18 cellular contexts compared by ENCODE assay signal in the genomic region with DNA sequence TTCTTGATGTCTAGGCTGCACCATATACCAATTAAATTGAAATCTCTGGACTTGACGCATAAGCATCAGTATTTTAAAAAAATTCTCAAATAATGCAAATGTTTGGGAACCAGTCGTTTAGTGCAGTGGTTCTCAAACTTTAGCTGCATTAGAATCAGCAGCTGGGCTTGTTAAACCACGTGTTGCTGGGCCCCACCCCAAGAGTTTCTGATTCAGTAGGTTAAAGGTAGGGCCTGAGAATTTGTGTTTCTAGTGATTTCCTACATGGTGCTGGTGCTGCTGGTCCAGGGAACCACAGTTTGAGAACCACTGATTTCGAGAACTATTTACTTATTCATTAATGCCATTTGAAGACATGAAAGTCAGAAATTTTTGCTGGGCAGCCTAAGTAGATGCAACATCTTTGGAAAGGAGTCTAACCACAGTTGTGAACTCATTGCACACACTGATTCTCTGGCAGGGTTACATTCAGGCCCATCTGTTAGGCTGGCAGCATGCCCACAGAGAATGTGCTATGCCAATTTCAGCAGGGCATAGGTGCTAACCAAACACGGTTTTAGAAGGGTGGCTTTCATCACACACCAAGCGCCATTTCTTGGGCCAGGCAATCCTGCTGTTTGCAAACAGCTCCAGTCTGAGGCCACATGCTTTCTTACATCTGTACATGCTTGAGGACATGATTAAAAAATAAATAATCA. TPM values are rescaled to one million over a fixed set of nuclear protein-coding genes. Genes with fewer than 3 reads are reported as not detected.
A peak's percentile ranks its signal among the peaks of the same experiment; 100 is the strongest.
DNase-seq lines count a peak whose midpoint lies in the region; ATAC-seq and TF ChIP-seq lines count a peak whose summit lies in the region.
"Had no signal": no experiment of that assay in that cellular context is flagged by ENCODE, and none has a peak within 500 bp of the region (broad histone marks: within the 10 kb centered on the region; RNA-seq: fewer than 3 reads in every experiment).

No MANE protein-coding gene starts in this region.

- H3K36me3 Mint-ChIP-seq in naive thymus-derived CD4-positive, alpha-beta T cell = no peaks in the 10 kb centered on the region

- H3K27ac ChIP-seq in naive thymus-derived CD4-positive, alpha-beta T cell (ENCODE audit: low read depth, low read length) = no peak overlapping the region
- H3K27ac ChIP-seq in esophagus squamous epithelium = no peak overlapping the region
- H3K27ac ChIP-seq: cardiac muscle cell had no signal

- no peaks in the 10 kb centered on the region for H3K9me3 ChIP-seq in naive thymus-derived CD4-positive, alpha-beta T cell (ENCODE audit: control insufficient read depth in 2 of 3, low read length in 3 of 3)
- H3K9me3 ChIP-seq in esophagus squamous epithelium = no peaks in the 10 kb centered on the region

- peaks cover 0 to 3% of the 10 kb centered on the region in 2 donors for H3K27me3 ChIP-seq in naive thymus-derived CD4-positive, alpha-beta T cell (ENCODE audit: control insufficient read depth in 2 of 2, insufficient read depth in 2 of 2, low read length in 2 of 2)
- peaks cover 0 to 4% (median 0%) of the 10 kb centered on the region in 4 donors for H3K27me3 ChIP-seq in esophagus squamous epithelium
- H3K27me3 ChIP-seq: cardiac muscle cell had no signal

- TF ChIP-seq CTCF in esophagus squamous epithelium (IDR thresholded peaks at IDR 0.05) = no peak

- H3K4me1 Mint-ChIP-seq in naive thymus-derived CD4-positive, alpha-beta T cell = peaks cover 0 to 6% (median 4%) of the 10 kb centered on the region in 7 donors
- H3K4me1 Mint-ChIP-seq: activated CD4-positive, alpha-beta memory T cell treated with anti-CD3 and anti-CD28 coated beads, Interleukin-2, amount 10 ng/mL, durations not matched to agents 7 days and 5 days had no signal

- TF ChIP-seq POLR2A in esophagus squamous epithelium (IDR thresholded peaks at IDR 0.05) = no peak

- no peak overlapping the region for H3K4me3 Mint-ChIP-seq in naive thymus-derived CD4-positive, alpha-beta T cell
- H3K4me3 Mint-ChIP-seq: activated CD4-positive, alpha-beta memory T cell treated with anti-CD3 and anti-CD28 coated beads, Interleukin-2, amount 10 ng/mL, durations not matched to agents 7 days and 5 days; B cell had no signal

- H3K9me3 Mint-ChIP-seq in naive thymus-derived CD4-positive, alpha-beta T cell = no peaks in the 10 kb centered on the region
- H3K9me3 Mint-ChIP-seq: activated CD4-positive, alpha-beta memory T cell treated with anti-CD3 and anti-CD28 coated beads, Interleukin-2, amount 10 ng/mL, durations not matched to agents 7 days and 5 days had no signal

- peaks cover 5 to 42% (median 7%) of the 10 kb centered on the region in 5 donors for H3K27me3 Mint-ChIP-seq in naive thymus-derived CD4-positive, alpha-beta T cell

- intact Hi-C loops in naive thymus-derived CD4-positive, alpha-beta T cell (cut with micrococcal nuclease) = loop anchor here in 1 of 2 donors (5.0 kb wide), 1 partner anchor 96 kb away; no protein-coding TSS in a partner anchor
- intact Hi-C loops in esophagus squamous epithelium (cut with DNase I) = no loop called here

- ATAC-seq in naive thymus-derived CD4-positive, alpha-beta T cell = peak; percentile 67
- ATAC-seq in GM19351 (IDR thresholded peaks at IDR 0.05; ENCODE audit: unreplicated experiment) = no peak
- ATAC-seq in HG03442 (IDR thresholded peaks at IDR 0.05; ENCODE audit: unreplicated experiment) = no peak
- ATAC-seq: stimulated activated naive CD8-positive, alpha-beta T cell treated with anti-CD3 and anti-CD28 coated beads, Interleukin-15, Interleukin-2, amounts not matched to agents 100 U/mL and 50 U/mL, for 24 hours had no signal

- no peak overlapping the region for H3K27ac Mint-ChIP-seq in naive thymus-derived CD4-positive, alpha-beta T cell
- H3K27ac Mint-ChIP-seq: activated CD4-positive, alpha-beta memory T cell treated with anti-CD3 and anti-CD28 coated beads, Interleukin-2, amount 10 ng/mL, durations not matched to agents 7 days and 5 days; B cell had no signal

- no peak overlapping the region for H3K4me3 ChIP-seq in naive thymus-derived CD4-positive, alpha-beta T cell (ENCODE audit: low read length)
- no peak overlapping the region for H3K4me3 ChIP-seq in esophagus squamous epithelium
- H3K4me3 ChIP-seq: cardiac muscle cell had no signal

- no peaks in the 10 kb centered on the region for H3K36me3 ChIP-seq in naive thymus-derived CD4-positive, alpha-beta T cell (ENCODE audit: control insufficient read depth in 2 of 3, insufficient read depth in 3 of 3, low read length in 3 of 3)
- H3K36me3 ChIP-seq in esophagus squamous epithelium = no peaks in the 10 kb centered on the region
- H3K36me3 ChIP-seq: cardiac muscle cell had no signal

- POLR2A ChIA-PET in naive thymus-derived CD4-positive, alpha-beta T cell (lab: Charles Lee) = no interaction called here

- peak; percentile 49 for DNase-seq in DMS79 (lab: John Stamatoyannopoulos, UW)
- DNase-seq in NCI-H2081 (lab: John Stamatoyannopoulos, UW) = peak; percentile 86 to 98
- DNase-seq in cerebellar cortex (ENCODE audit: low spot score) = peak; percentile 96
- no peak for DNase-seq in naive thymus-derived CD4-positive, alpha-beta T cell
- DNase-seq in esophagus squamous epithelium (lab: John Stamatoyannopoulos, UW) = no peak
- DNase-seq in amniotic stem cell (lab: John Stamatoyannopoulos, UW) = no peak
- DNase-seq: activated CD4-positive, alpha-beta memory T cell treated with anti-CD3 and anti-CD28 coated beads, Interleukin-2, amount 10 ng/mL, durations not matched to agents 7 days and 5 days; activated naive CD4-positive, alpha-beta T cell; GDM1; IMR-90; midbrain; NCI-H226; stimulated activated CD4-positive, alpha-beta T cell treated with anti-CD3 and anti-CD28 coated beads, Interleukin-4, amount 100 ng/mL, for 4 hours; stimulated activated naive CD8-positive, alpha-beta T cell treated with anti-CD3 and anti-CD28 coated beads, Interleukin-15, Interleukin-2, amounts not matched to agents 100 U/mL and 50 U/mL, for 24 hours had no signal

- no peaks in the 10 kb centered on the region for H3K4me1 ChIP-seq in naive thymus-derived CD4-positive, alpha-beta T cell (ENCODE audit: control insufficient read depth in 2 of 2, insufficient read depth in 2 of 2, low read length in 2 of 2)
- no peaks in the 10 kb centered on the region for H3K4me1 ChIP-seq in esophagus squamous epithelium

- CTCF ChIA-PET in naive thymus-derived CD4-positive, alpha-beta T cell (lab: Charles Lee) = no interaction called here

- 63 to 71% methylated on average over 6 of the region's 6 CpGs for WGBS in esophagus squamous epithelium, 2 donors

RNA-seq across cellular contexts. Expression of a gene that starts 26.4 kb away (rescaled TPM):
- 100 to 1,000 TPM in 1 of 5 experiments, 10 to 100 TPM in 4; 70.3 to 220 (median 77.6) TPM for total RNA-seq in naive thymus-derived CD4-positive, alpha-beta T cell
- polyA plus RNA-seq in naive thymus-derived CD4-positive, alpha-beta T cell = 100 to 1,000 TPM; 342 to 441 TPM
- 100 to 1,000 TPM; 145 to 385 (median 276) TPM for total RNA-seq in esophagus squamous epithelium

RNA-seq across cellular contexts. Expression of a gene that starts 39.9 kb away (rescaled TPM):
- 10 to 100 TPM; 40.5 to 67.2 (median 58.7) TPM for total RNA-seq in naive thymus-derived CD4-positive, alpha-beta T cell
- 10 to 100 TPM; 29.6 to 61.7 TPM for polyA plus RNA-seq in naive thymus-derived CD4-positive, alpha-beta T cell
- 10 to 100 TPM in 3 of 4 donors, 1 to 10 TPM in 1; 9.9 to 40.1 (median 18.0) TPM for total RNA-seq in esophagus squamous epithelium

Comparison
In these comparisons a context has a peak if more than half of its experiments do, and no peak if none do; other contexts are left out.
1. DNase-seq: peak in DMS79 (single experiment), NCI-H2081 (2 of 2) and cerebellar cortex (single experiment); none in naive thymus-derived CD4-positive, alpha-beta T cell (0 of 9), esophagus squamous epithelium (single experiment) and amniotic stem cell (single experiment).